ENCODE assay signal across 1 cellular context in genomic region chr9:93119703-93119952, GRCh38.
TF ChIP-seq lines count a peak whose summit lies in the region.

No MANE protein-coding gene starts in this region.

TF ChIP-seq in GM12878, 131 proteins besides CTCF, POLR2A, EP300 and RAD21 (continued from another document):
- TF ChIP-seq PRDM15 (CRISPR knock-in tag; IDR thresholded peaks at IDR 0.05) (no peak), BCL3 (IDR thresholded peaks at IDR 0.05; ENCODE audit: borderline replicate concordance, insufficient read depth, low read depth, low read length, poor library complexity, severe bottlenecking) (no peak), WRNIP1 (IDR thresholded peaks at IDR 0.05; ENCODE audit: borderline replicate concordance, low read depth, low read length) (no peak), PML (IDR thresholded peaks at IDR 0.05; ENCODE audit: low read length) (no peak), NFXL1 (IDR thresholded peaks at IDR 0.05; ENCODE audit: borderline replicate concordance) (no peak), USF1 (IDR thresholded peaks at IDR 0.05; ENCODE audit: borderline replicate concordance, extremely low read length, insufficient read depth, low read depth, low read length) (no peak)
